Comparison of ENCODE assay signal across 15 cellular contexts in genomic region chr11:102467853-102468580, GRCh38. TPM values are rescaled to one million over a fixed set of nuclear protein-coding genes. Genes with fewer than 3 reads are reported as not detected.
DNase-seq lines count a peak whose midpoint lies in the region; ATAC-seq, FAIRE-seq and TF ChIP-seq lines count a peak whose summit lies in the region.
"Had no signal": no experiment of that assay in that cellular context is flagged by ENCODE, and none has a peak within 500 bp of the region (broad histone marks: within the 10 kb centered on the region; RNA-seq: fewer than 3 reads in every experiment).

No MANE protein-coding gene starts in this region.

- no peaks in the 10 kb centered on the region for H3K36me3 ChIP-seq in suprapubic skin
- no peaks in the 10 kb centered on the region for H3K36me3 ChIP-seq in left ventricle myocardium inferior

- no peak for TF ChIP-seq EP300 in suprapubic skin (IDR thresholded peaks at IDR 0.05)

- TF ChIP-seq POLR2A in suprapubic skin (IDR thresholded peaks at IDR 0.05) = no peak
- no peak for TF ChIP-seq POLR2A in GM12892 (IDR thresholded peaks at IDR 0.05; ENCODE audit: low read depth, low read length)

- H3K9me3 Mint-ChIP-seq in activated naive CD4-positive, alpha-beta T cell treated with anti-CD3 and anti-CD28 coated beads, Interleukin-2, amount 50 U/mL, for 24 hours = no peaks in the 10 kb centered on the region
- no peaks in the 10 kb centered on the region for H3K9me3 Mint-ChIP-seq in T-cell

- H3K4me3 Mint-ChIP-seq in activated naive CD4-positive, alpha-beta T cell treated with anti-CD3 and anti-CD28 coated beads, Interleukin-2, amount 50 U/mL, for 24 hours = peak overlapping the region; percentile 48
- H3K4me3 Mint-ChIP-seq in T-cell = peak overlapping the region; percentile 38 to 53 (median 52)

- ATAC-seq in T-cell (replicated peaks in 1 of 4) = no peak
- ATAC-seq in left lobe of liver = peak; percentile 21
- ATAC-seq: GM12878 had no signal

- H3K27me3 ChIP-seq in suprapubic skin = no peaks in the 10 kb centered on the region
- H3K27me3 ChIP-seq in left ventricle myocardium inferior (ENCODE audit: low read depth) = no peaks in the 10 kb centered on the region

- POLR2A ChIA-PET in T-cell (lab: Charles Lee) = no interaction called here

- H3K27ac Mint-ChIP-seq in activated naive CD4-positive, alpha-beta T cell treated with anti-CD3 and anti-CD28 coated beads, Interleukin-2, amount 50 U/mL, for 24 hours = peak overlapping the region; percentile 18
- peak overlapping the region; percentile 58 to 77 for H3K27ac Mint-ChIP-seq in T-cell

- intact Hi-C loops in left ventricle myocardium inferior (cut with micrococcal nuclease) = no loop called here

- peak overlapping the region; percentile 51 for H3K27ac ChIP-seq in suprapubic skin
- H3K27ac ChIP-seq in left ventricle myocardium inferior (replicated peaks) = no peak overlapping the region

- no peak for DNase-seq in activated naive CD4-positive, alpha-beta T cell (lab: John Stamatoyannopoulos, UW)
- DNase-seq in T-cell (no peak), left lobe of liver (ENCODE audit: low spot score) (no peak), suprapubic skin (ENCODE audit: low spot score in 2 of 2) (no peak), GM12892 (ENCODE audit: insufficient read length) (no peak), left ventricle myocardium inferior (no peak), SHP77 treated with DMSO at 0.1 percent for 48 hours (lab: John Stamatoyannopoulos, UW) (no peak)
- DNase-seq: activated CD8-positive, alpha-beta memory T cell treated with anti-CD3 and anti-CD28 coated beads, Interleukin-2, amount 50 U/mL, for 4 hours; dermis blood vessel endothelial cell; EL; NCI-H446 treated with DMSO at 0.1 percent for 48 hours; SHP77 had no signal

- H3K4me1 ChIP-seq in suprapubic skin (peaks cover 25% of the 10 kb centered on the region), left ventricle myocardium inferior (no peaks in the 10 kb centered on the region)

- no peaks in the 10 kb centered on the region for H3K36me3 Mint-ChIP-seq in activated naive CD4-positive, alpha-beta T cell treated with anti-CD3 and anti-CD28 coated beads, Interleukin-2, amount 50 U/mL, for 24 hours
- H3K36me3 Mint-ChIP-seq in T-cell = no peaks in the 10 kb centered on the region

- peaks cover 88% of the 10 kb centered on the region for H3K4me1 Mint-ChIP-seq in activated naive CD4-positive, alpha-beta T cell treated with anti-CD3 and anti-CD28 coated beads, Interleukin-2, amount 50 U/mL, for 24 hours
- peaks cover 88 to 100% (median 94%) of the 10 kb centered on the region in 3 donors for H3K4me1 Mint-ChIP-seq in T-cell

- H3K9me3 ChIP-seq in suprapubic skin (no peaks in the 10 kb centered on the region), left ventricle myocardium inferior (replicated peaks) (no peaks in the 10 kb centered on the region)

- 84% methylated on average over 6 of the region's 6 CpGs for WGBS in suprapubic skin

- no peaks in the 10 kb centered on the region for H3K27me3 Mint-ChIP-seq in activated naive CD4-positive, alpha-beta T cell treated with anti-CD3 and anti-CD28 coated beads, Interleukin-2, amount 50 U/mL, for 24 hours
- no peaks in the 10 kb centered on the region for H3K27me3 Mint-ChIP-seq in T-cell

- TF ChIP-seq CTCF in suprapubic skin (IDR thresholded peaks at IDR 0.05) (no peak), left ventricle myocardium inferior (IDR thresholded peaks at IDR 0.05; ENCODE audit: borderline replicate concordance) (no peak)

- FAIRE-seq in GM12892 (lab: Jason Lieb, UNC) = no peak
- FAIRE-seq: astrocyte had no signal

- H3K4me3 ChIP-seq in suprapubic skin = no peak overlapping the region
- H3K4me3 ChIP-seq in left ventricle myocardium inferior = no peak overlapping the region
- H3K4me3 ChIP-seq: GM12878 had no signal

- CTCF ChIA-PET in T-cell (lab: Charles Lee) = interaction anchor here in 1 of 2 donors (0.7 to 1.1 kb wide), 2 partner anchors 101 to 133 kb away, joined by 3 to 4 read pairs; no protein-coding TSS in a partner anchor

RNA-seq across cellular contexts. Expression of gene TMEM123, which starts 15.5 kb away (rescaled TPM):
- total RNA-seq in T-cell = 100 to 1,000 TPM; 361 to 469 (median 428) TPM
- total RNA-seq in left lobe of liver = 156 TPM
- total RNA-seq in suprapubic skin = 100 to 1,000 TPM; 161 to 212 (median 197) TPM
- 128 TPM for polyA plus RNA-seq in GM12892 (2012; ENCODE audit: missing spikeins)
- 70.2 TPM for total RNA-seq in left ventricle myocardium inferior
